Comparison of ENCODE assay signal across 9 cellular contexts in genomic region chr10:120221873-120222485, GRCh38.
A peak's percentile ranks its signal among the peaks of the same experiment; 100 is the strongest.
DNase-seq lines count a peak whose midpoint lies in the region; ATAC-seq and TF ChIP-seq lines count a peak whose summit lies in the region.
"Had no signal": no experiment of that assay in that cellular context is flagged by ENCODE, and none has a peak within 500 bp of the region (broad histone marks: within the 10 kb centered on the region; RNA-seq: fewer than 3 reads in every experiment).

No MANE protein-coding gene starts in this region.

- H3F3A ChIP-seq in DOHH2 (ENCODE audit: control insufficient read depth, insufficient read depth), result no peaks in the 10 kb centered on the region

- in situ Hi-C loops in transverse colon (cut with MboI; ENCODE audit: low pct_ligation_motif_present in 1 of 4, low pct_unique_long_range_greater_than_20kb in 1 of 4, low sequenced_read_pairs in 3 of 4), result no loop called here

- H3K9me2 ChIP-seq in DOHH2 (replicated peaks; ENCODE audit: control insufficient read depth, low read length), result no peaks in the 10 kb centered on the region

- H3K79me2 ChIP-seq in DOHH2 (ENCODE audit: control insufficient read depth, low read length), result no peaks in the 10 kb centered on the region
- H3K79me2 ChIP-seq: parathyroid adenoma had no signal

- H4K20me1 ChIP-seq in DOHH2 (ENCODE audit: control insufficient read depth, insufficient read depth, low read depth, low read length), result no peaks in the 10 kb centered on the region

- peak; percentile 77 for TF ChIP-seq CTCF in DOHH2 (IDR thresholded peaks at IDR 0.05; ENCODE audit: low read depth, low read length, poor library complexity, severe bottlenecking)
- peak; percentile 57 for TF ChIP-seq CTCF in HFF-Myc (IDR thresholded peaks at IDR 0.05; ENCODE audit: low read depth, low read length, missing control alignments)
- peak; percentile 21 to 54 (median 51) for TF ChIP-seq CTCF in transverse colon (IDR thresholded peaks at IDR 0.05)

- TF ChIP-seq POLR2A in transverse colon (IDR thresholded peaks at IDR 0.05), result no peak

- 53 to 70% methylated on average over 3 to 4 of the region's 4 CpGs for WGBS in transverse colon (ENCODE audit: low coverage in 1 of 2), 2 donors

- H3K9me3 ChIP-seq in DOHH2 (ENCODE audit: control insufficient read depth, insufficient read depth, low read length) (no peaks in the 10 kb centered on the region), transverse colon (no peaks in the 10 kb centered on the region)

- H3K27me3 ChIP-seq in DOHH2 (ENCODE audit: control insufficient read depth, low read length) (no peaks in the 10 kb centered on the region), transverse colon (no peaks in the 10 kb centered on the region)

- H3K4me1 ChIP-seq in DOHH2 (ENCODE audit: control insufficient read depth, low read length) (no peaks in the 10 kb centered on the region), transverse colon (no peaks in the 10 kb centered on the region)
- H3K4me1 ChIP-seq: parathyroid adenoma had no signal

- H3K4me3 ChIP-seq in DOHH2 (ENCODE audit: low read length) (no peak overlapping the region), HFF-Myc (replicated peaks; ENCODE audit: low read depth, low read length) (no peak overlapping the region), transverse colon (no peak overlapping the region)

- H3K27ac ChIP-seq in DOHH2 (ENCODE audit: low read depth, low read length), result no peak overlapping the region
- no peak overlapping the region for H3K27ac ChIP-seq in transverse colon
- H3K27ac ChIP-seq: parathyroid adenoma had no signal

- H3K36me3 ChIP-seq in DOHH2 (ENCODE audit: control insufficient read depth, low read length) (no peaks in the 10 kb centered on the region), transverse colon (no peaks in the 10 kb centered on the region)

- TF ChIP-seq EP300 in transverse colon (IDR thresholded peaks at IDR 0.05; ENCODE audit: low read depth), result no peak

- ATAC-seq in GM19397 (IDR thresholded peaks at IDR 0.05; ENCODE audit: unreplicated experiment), result no peak
- no peak for ATAC-seq in HG03280 (IDR thresholded peaks at IDR 0.05; ENCODE audit: unreplicated experiment)

- intact Hi-C loops in transverse colon (cut with DNase I; ENCODE audit: low total_unique reads), result no loop called here

- DNase-seq in HFF-Myc (ENCODE audit: extremely low read depth, low read depth), result peak; percentile 36
- peak; percentile 74 for DNase-seq in OCI-M1 (lab: John Stamatoyannopoulos, UW)
- peak; percentile 29 for DNase-seq in fibroblast of peridontal ligament (ENCODE audit: extremely low read depth)
- DNase-seq in transverse colon, result no peak
- no peak for DNase-seq in middle frontal gyrus (ENCODE audit: extremely low spot score, low spot score)

- no peak overlapping the region for H3K4me2 ChIP-seq in DOHH2 (ENCODE audit: low read length)

Comparison
In these comparisons a context has a peak if more than half of its experiments do, and no peak if none do; other contexts are left out.
1. DNase-seq: peak in HFF-Myc (single experiment), OCI-M1 (single experiment) and fibroblast of peridontal ligament (single experiment); none in transverse colon (single experiment) and middle frontal gyrus (single experiment).
2. Peak in every context shown above with its lines, with median percentiles within 50 percentile points of each other: CTCF ChIP-seq.